In genomic region chr11:71268706-71269321, GRCh38 we compare ENCODE assay signal across 1 cellular context.
TF ChIP-seq lines count a peak whose summit lies in the region.

No MANE protein-coding gene starts in this region.

TF ChIP-seq in HepG2, 621 proteins besides CTCF, POLR2A, EP300 and RAD21 (continued from another document and continues in another):
- TF ChIP-seq ZNF788 (CRISPR knock-in tag; IDR thresholded peaks at IDR 0.05; ENCODE audit: borderline replicate concordance): no peak
- TF ChIP-seq ZNF44 (CRISPR knock-in tag; IDR thresholded peaks at IDR 0.05): no peak
- TF ChIP-seq KDM1A (CRISPR knock-in tag; IDR thresholded peaks at IDR 0.05): no peak
- TF ChIP-seq ZBTB40 (IDR thresholded peaks at IDR 0.05): no peak
- TF ChIP-seq ZBTB40 (CRISPR knock-in tag; IDR thresholded peaks at IDR 0.05): peak; percentile 32; the same call in 1 of the 2 replicates
- TF ChIP-seq SOX6 (IDR thresholded peaks at IDR 0.05): no peak
- peak; percentile 64 for TF ChIP-seq SOX6 (CRISPR knock-in tag; IDR thresholded peaks at IDR 0.05)
- TF ChIP-seq RFXAP (CRISPR knock-in tag; IDR thresholded peaks at IDR 0.05; ENCODE audit: borderline replicate concordance): peak; percentile 64; the same call in 1 of the 2 replicates
- no peak for TF ChIP-seq IKZF1 (IDR thresholded peaks at IDR 0.05)
- TF ChIP-seq HINFP (CRISPR knock-in tag; IDR thresholded peaks at IDR 0.05; ENCODE audit: low read depth): no peak
- TF ChIP-seq MTF1 (CRISPR knock-in tag; IDR thresholded peaks at IDR 0.05): no peak
- no peak for TF ChIP-seq ZNF326 (CRISPR knock-in tag; IDR thresholded peaks at IDR 0.05; ENCODE audit: borderline replicate concordance)
- TF ChIP-seq, protein P1, sequence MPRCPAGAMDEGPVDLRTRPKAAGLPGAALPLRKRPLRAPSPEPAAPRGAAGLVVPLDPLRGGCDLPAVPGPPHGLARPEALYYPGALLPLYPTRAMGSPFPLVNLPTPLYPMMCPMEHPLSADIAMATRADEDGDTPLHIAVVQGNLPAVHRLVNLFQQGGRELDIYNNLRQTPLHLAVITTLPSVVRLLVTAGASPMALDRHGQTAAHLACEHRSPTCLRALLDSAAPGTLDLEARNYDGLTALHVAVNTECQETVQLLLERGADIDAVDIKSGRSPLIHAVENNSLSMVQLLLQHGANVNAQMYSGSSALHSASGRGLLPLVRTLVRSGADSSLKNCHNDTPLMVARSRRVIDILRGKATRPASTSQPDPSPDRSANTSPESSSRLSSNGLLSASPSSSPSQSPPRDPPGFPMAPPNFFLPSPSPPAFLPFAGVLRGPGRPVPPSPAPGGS (CRISPR knock-in tag; IDR thresholded peaks at IDR 0.05): no peak
- TF ChIP-seq DMAP1 (CRISPR knock-in tag; IDR thresholded peaks at IDR 0.05): no peak
- TF ChIP-seq SMAD9 (CRISPR knock-in tag; IDR thresholded peaks at IDR 0.05): no peak
- no peak for TF ChIP-seq ZNF780A (CRISPR knock-in tag; IDR thresholded peaks at IDR 0.05)
- peak; percentile 54; the same call in 1 of the 2 replicates for TF ChIP-seq ZBTB20 (CRISPR knock-in tag; IDR thresholded peaks at IDR 0.05; ENCODE audit: borderline replicate concordance, low read depth)
- no peak for TF ChIP-seq ZNF124 (CRISPR knock-in tag; IDR thresholded peaks at IDR 0.05)
- no peak for TF ChIP-seq ZBTB8A (CRISPR knock-in tag; IDR thresholded peaks at IDR 0.05; ENCODE audit: borderline replicate concordance, low read depth)
- no peak for TF ChIP-seq ZSCAN31 (CRISPR knock-in tag; IDR thresholded peaks at IDR 0.05; ENCODE audit: low read depth)
- TF ChIP-seq NR2F2 (IDR thresholded peaks at IDR 0.05; ENCODE audit: borderline replicate concordance, low read depth): peak; percentile 52; the same call in 1 of the 2 replicates
- no peak for TF ChIP-seq KAT8 (CRISPR knock-in tag; IDR thresholded peaks at IDR 0.05)
- TF ChIP-seq IKZF4 (CRISPR knock-in tag; IDR thresholded peaks at IDR 0.05; ENCODE audit: borderline replicate concordance, low read depth, not compliant biosample characterization): no peak
- no peak for TF ChIP-seq ZNF510 (CRISPR knock-in tag; IDR thresholded peaks at IDR 0.05; ENCODE audit: low read depth)
- TF ChIP-seq CBX5 (CRISPR knock-in tag; IDR thresholded peaks at IDR 0.05; ENCODE audit: borderline replicate concordance): no peak
- peak; percentile 42; the same call in 1 of the 2 replicates for TF ChIP-seq TBX3 (IDR thresholded peaks at IDR 0.05; ENCODE audit: borderline replicate concordance)
- no peak for TF ChIP-seq ISX (CRISPR knock-in tag; conservative IDR thresholded peaks at IDR 0.05)
- TF ChIP-seq ATM (IDR thresholded peaks at IDR 0.05; ENCODE audit: borderline replicate concordance): no peak
- no peak for TF ChIP-seq FOXP1 (IDR thresholded peaks at IDR 0.05)
- peak; percentile 65 for TF ChIP-seq FOXP1 (CRISPR knock-in tag; IDR thresholded peaks at IDR 0.05)
- no peak for TF ChIP-seq ARNT (IDR thresholded peaks at IDR 0.05)
- no peak for TF ChIP-seq ARID3A (IDR thresholded peaks at IDR 0.05; ENCODE audit: low read depth, low read length)
- TF ChIP-seq PBX3 (CRISPR knock-in tag; IDR thresholded peaks at IDR 0.05; ENCODE audit: borderline replicate concordance): no peak
- TF ChIP-seq, protein P2, sequence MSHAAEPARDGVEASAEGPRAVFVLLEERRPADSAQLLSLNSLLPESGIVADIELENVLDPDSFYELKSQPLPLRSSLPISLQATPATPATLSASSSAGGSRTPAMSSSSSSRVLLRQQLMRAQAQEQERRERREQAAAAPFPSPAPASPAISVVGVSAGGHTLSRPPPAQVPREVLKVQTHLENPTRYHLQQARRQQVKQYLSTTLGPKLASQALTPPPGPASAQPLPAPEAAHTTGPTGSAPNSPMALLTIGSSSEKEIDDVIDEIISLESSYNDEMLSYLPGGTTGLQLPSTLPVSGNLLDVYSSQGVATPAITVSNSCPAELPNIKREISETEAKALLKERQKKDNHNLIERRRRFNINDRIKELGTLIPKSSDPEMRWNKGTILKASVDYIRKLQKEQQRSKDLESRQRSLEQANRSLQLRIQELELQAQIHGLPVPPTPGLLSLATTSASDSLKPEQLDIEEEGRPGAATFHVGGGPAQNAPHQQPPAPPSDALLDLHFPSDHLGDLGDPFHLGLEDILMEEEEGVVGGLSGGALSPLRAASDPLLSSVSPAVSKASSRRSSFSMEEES (CRISPR knock-in tag; IDR thresholded peaks at IDR 0.05): peak; percentile 66; the same call in 1 of the 2 replicates
- no peak for TF ChIP-seq CC2D1A (CRISPR knock-in tag; IDR thresholded peaks at IDR 0.05)
- no peak for TF ChIP-seq NAIF1 (CRISPR knock-in tag; IDR thresholded peaks at IDR 0.05; ENCODE audit: borderline replicate concordance)
- peak; percentile 82 for TF ChIP-seq KLF12 (CRISPR knock-in tag; IDR thresholded peaks at IDR 0.05; ENCODE audit: borderline replicate concordance)
- no peak for TF ChIP-seq TRIM22 (IDR thresholded peaks at IDR 0.05)
- peak; percentile 68; the same call in 1 of the 2 replicates for TF ChIP-seq KDM5B (CRISPR knock-in tag; IDR thresholded peaks at IDR 0.05; ENCODE audit: borderline replicate concordance)
- TF ChIP-seq ZNF230 (CRISPR knock-in tag; IDR thresholded peaks at IDR 0.05): no peak
- no peak for TF ChIP-seq SATB2 (CRISPR knock-in tag; IDR thresholded peaks at IDR 0.05)
- peak; percentile 95 for TF ChIP-seq ZNF263 (CRISPR knock-in tag; IDR thresholded peaks at IDR 0.05)
- 0 out of 2 replicates have a peak, but pooled peaks have one; percentile 28 for TF ChIP-seq ZNF205 (CRISPR knock-in tag; IDR thresholded peaks at IDR 0.05)
- TF ChIP-seq, protein P3, sequence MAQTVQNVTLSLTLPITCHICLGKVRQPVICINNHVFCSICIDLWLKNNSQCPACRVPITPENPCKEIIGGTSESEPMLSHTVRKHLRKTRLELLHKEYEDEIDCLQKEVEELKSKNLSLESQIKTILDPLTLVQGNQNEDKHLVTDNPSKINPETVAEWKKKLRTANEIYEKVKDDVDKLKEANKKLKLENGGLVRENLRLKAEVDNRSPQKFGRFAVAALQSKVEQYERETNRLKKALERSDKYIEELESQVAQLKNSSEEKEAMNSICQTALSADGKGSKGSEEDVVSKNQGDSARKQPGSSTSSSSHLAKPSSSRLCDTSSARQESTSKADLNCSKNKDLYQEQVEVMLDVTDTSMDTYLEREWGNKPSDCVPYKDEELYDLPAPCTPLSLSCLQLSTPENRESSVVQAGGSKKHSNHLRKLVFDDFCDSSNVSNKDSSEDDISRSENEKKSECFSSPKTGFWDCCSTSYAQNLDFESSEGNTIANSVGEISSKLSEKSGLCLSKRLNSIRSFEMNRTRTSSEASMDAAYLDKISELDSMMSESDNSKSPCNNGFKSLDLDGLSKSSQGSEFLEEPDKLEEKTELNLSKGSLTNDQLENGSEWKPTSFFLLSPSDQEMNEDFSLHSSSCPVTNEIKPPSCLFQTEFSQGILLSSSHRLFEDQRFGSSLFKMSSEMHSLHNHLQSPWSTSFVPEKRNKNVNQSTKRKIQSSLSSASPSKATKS (CRISPR knock-in tag; IDR thresholded peaks at IDR 0.05): no peak
- TF ChIP-seq RBFOX2 (IDR thresholded peaks at IDR 0.05; ENCODE audit: low read depth, low read length): no peak
- no peak for TF ChIP-seq FOXJ3 (CRISPR knock-in tag; IDR thresholded peaks at IDR 0.05; ENCODE audit: borderline replicate concordance)
- no peak for TF ChIP-seq ZNF138 (CRISPR knock-in tag; IDR thresholded peaks at IDR 0.05; ENCODE audit: low read depth)
- TF ChIP-seq PAF1 (CRISPR knock-in tag; IDR thresholded peaks at IDR 0.05): no peak
